ENCODE assay signal across 16 cellular contexts in genomic region chr3:31581660-31582059, GRCh38. TPM values are rescaled to one million over a fixed set of nuclear protein-coding genes. Genes with fewer than 3 reads are reported as not detected.
DNase-seq lines count a peak whose midpoint lies in the region; ATAC-seq and TF ChIP-seq lines count a peak whose summit lies in the region.
"Had no signal": no experiment of that assay in that cellular context is flagged by ENCODE, and none has a peak within 500 bp of the region (broad histone marks: within the 10 kb centered on the region; RNA-seq: fewer than 3 reads in every experiment).

No MANE protein-coding gene starts in this region.

- intact Hi-C loops in activated naive CD4-positive, alpha-beta T cell treated with anti-CD3 and anti-CD28 coated beads for 36 hours (cut with micrococcal nuclease) = loop anchor here (2.0 kb wide), 1 partner anchor 15 kb away; no protein-coding TSS in a partner anchor

- no peaks in the 10 kb centered on the region for H3K27me3 ChIP-seq in adipocyte (replicated peaks; ENCODE audit: control insufficient read depth, insufficient read depth, low read length)
- no peaks in the 10 kb centered on the region for H3K27me3 ChIP-seq in neutrophil

- H3K36me3 Mint-ChIP-seq in activated naive CD4-positive, alpha-beta T cell treated with anti-CD3 and anti-CD28 coated beads for 36 hours (ENCODE audit: low read depth) = peaks cover 51% of the 10 kb centered on the region
- H3K36me3 Mint-ChIP-seq in HFFc6 (ENCODE audit: low read depth) = peaks cover 44% of the 10 kb centered on the region

- H3K36me3 ChIP-seq in adipocyte (ENCODE audit: control insufficient read depth, insufficient read depth, low read length, severe bottlenecking) (peaks cover 20% of the 10 kb centered on the region), neutrophil (peaks cover 10% of the 10 kb centered on the region)

- H3K27ac ChIP-seq in neutrophil = peak overlapping the region; percentile 25
- H3K27ac ChIP-seq: SK-N-MC had no signal

- H3K4me3 ChIP-seq in adipocyte (ENCODE audit: low read length) (peak overlapping the region; percentile 29), neutrophil (ENCODE audit: low read depth in 1 of 2, low read length in 1 of 2) (no peak overlapping the region)
- H3K4me3 ChIP-seq: SK-N-MC had no signal

- no peak overlapping the region for H3K9ac ChIP-seq in adipocyte (ENCODE audit: low read length)

- peaks cover 8% of the 10 kb centered on the region for H3K4me1 ChIP-seq in adipocyte (ENCODE audit: control insufficient read depth, insufficient read depth, low read length)
- peaks cover 4 to 7% of the 10 kb centered on the region in 2 experiments for H3K4me1 ChIP-seq in neutrophil (ENCODE audit: control insufficient read depth in 1 of 2, insufficient read depth in 1 of 2, low read depth in 1 of 2, low read length in 1 of 2)

- H3K27ac Mint-ChIP-seq in activated naive CD4-positive, alpha-beta T cell treated with anti-CD3 and anti-CD28 coated beads for 36 hours = peak overlapping the region; percentile 51
- 0 out of 2 replicates have a peak overlapping the region, but pooled peaks have one; percentile 27 for H3K27ac Mint-ChIP-seq in HFFc6

- peaks cover 8% of the 10 kb centered on the region for H3K9me3 Mint-ChIP-seq in activated naive CD4-positive, alpha-beta T cell treated with anti-CD3 and anti-CD28 coated beads for 36 hours
- H3K9me3 Mint-ChIP-seq in HFFc6 = no peaks in the 10 kb centered on the region

- ATAC-seq in GM18511 (IDR thresholded peaks at IDR 0.05; ENCODE audit: unreplicated experiment) = no peak
- ATAC-seq in GM21576 (IDR thresholded peaks at IDR 0.05; ENCODE audit: unreplicated experiment) = no peak

- H3K9me3 ChIP-seq in adipocyte (ENCODE audit: control insufficient read depth, low read length) = no peaks in the 10 kb centered on the region
- no peaks in the 10 kb centered on the region for H3K9me3 ChIP-seq in neutrophil

- H3K27me3 Mint-ChIP-seq in activated naive CD4-positive, alpha-beta T cell treated with anti-CD3 and anti-CD28 coated beads for 36 hours (ENCODE audit: low read depth) = no peaks in the 10 kb centered on the region
- H3K27me3 Mint-ChIP-seq in HFFc6 (ENCODE audit: insufficient read depth) = no peaks in the 10 kb centered on the region

- no peak overlapping the region for H3K4me3 Mint-ChIP-seq in activated naive CD4-positive, alpha-beta T cell treated with anti-CD3 and anti-CD28 coated beads for 36 hours
- H3K4me3 Mint-ChIP-seq in HFFc6 = no peak overlapping the region
- H3K4me3 Mint-ChIP-seq: neural crest cell had no signal

- CTCF ChIA-PET in activated naive CD4-positive, alpha-beta T cell treated with anti-CD3 and anti-CD28 coated beads for 36 hours (lab: Charles Lee) = no interaction called here

- DNase-seq in activated naive CD4-positive, alpha-beta T cell treated with anti-CD3 and anti-CD28 coated beads for 36 hours = no peak
- no peak for DNase-seq in activated naive CD4-positive, alpha-beta T cell (lab: John Stamatoyannopoulos, UW)
- DNase-seq in HFFc6 = no peak
- peak; percentile 8 for DNase-seq in adipocyte (ENCODE audit: low read depth)
- DNase-seq in cerebellum (ENCODE audit: low spot score) = no peak
- DNase-seq: ACHN; activated CD4-positive, alpha-beta T cell treated with anti-CD3 and anti-CD28 coated beads, Interleukin-2, amount 50 U/mL, for 1 hour; glutamatergic neuron; NCI-H1930; NCI-H510A; stimulated activated CD4-positive, alpha-beta T cell treated with anti-CD3 and anti-CD28 coated beads, Interleukin-2, amount 100 ng/mL, for 24 hours had no signal

- TF ChIP-seq CTCF in HFFc6 (IDR thresholded peaks at IDR 0.05) (no peak), neutrophil (IDR thresholded peaks at IDR 0.05) (no peak)

- H3K4me1 Mint-ChIP-seq in activated naive CD4-positive, alpha-beta T cell treated with anti-CD3 and anti-CD28 coated beads for 36 hours (ENCODE audit: low read depth) = peaks cover 74% of the 10 kb centered on the region
- peaks cover 17% of the 10 kb centered on the region for H3K4me1 Mint-ChIP-seq in HFFc6 (ENCODE audit: low read depth)

RNA-seq across cellular contexts. Expression of gene STT3B, which starts 48.9 kb away (rescaled TPM):
- total RNA-seq in activated naive CD4-positive, alpha-beta T cell treated with anti-CD3 and anti-CD28 coated beads for 36 hours = 100 to 1,000 TPM in 1 of 2 experiments, 10 to 100 TPM in 1; 99.3 to 117 TPM
- total RNA-seq in HFFc6 (2021; fragmentation: NEBNext Ultra II Directional; extraction: Animal tissue kit (Norgen Biotek cat#: 25700)) = 100 to 1,000 TPM; 124 to 153 (median 135) TPM
- total RNA-seq in cerebellum = 95.2 TPM
